14 cellular contexts compared by ENCODE assay signal in genomic region chr10:97943294-97943693, GRCh38.
"Had no signal": no experiment of that assay in that cellular context is flagged by ENCODE, and none has a peak within 500 bp of the region (broad histone marks: within the 10 kb centered on the region; RNA-seq: fewer than 3 reads in every experiment).

No MANE protein-coding gene starts in this region.

- DNase-seq: activated CD4-positive, CD25-positive, alpha-beta regulatory T cell treated with anti-CD3 and anti-CD28 coated beads, Interleukin-2, amount 50 U/mL, for 72 hours; activated naive CD4-positive, alpha-beta T cell; activated naive CD8-positive, alpha-beta T cell treated with anti-CD3 and anti-CD28 coated beads, Interleukin-2, amount 10 ng/mL, durations not matched to agents 7 days and 5 days; anterior cingulate cortex; dermis blood vessel endothelial cell; naive thymus-derived CD4-positive, alpha-beta T cell; stimulated activated CD4-positive, alpha-beta T cell treated with anti-CD3 and anti-CD28 coated beads, Interleukin-12 subunit alpha, Interleukin-12 subunit beta, amount 100 ng/mL, for 4 hours; stimulated activated CD4-positive, alpha-beta T cell treated with anti-CD3 and anti-CD28 coated beads, Interleukin-2, amount 100 ng/mL, for 24 hours; stomach; testis; upper lobe of right lung had no signal

- H3K36me3 ChIP-seq: breast epithelium, stomach, upper lobe of right lung had no signal

- H3K9ac ChIP-seq: parathyroid adenoma had no signal

- H3K4me3 ChIP-seq: breast epithelium, lung, stomach, testis, upper lobe of right lung had no signal

- H3K79me2 ChIP-seq: parathyroid adenoma had no signal

- H3K9me3 ChIP-seq: testis, upper lobe of right lung had no signal

- H3K4me3 Mint-ChIP-seq: activated naive CD8-positive, alpha-beta T cell treated with anti-CD3 and anti-CD28 coated beads, Interleukin-2, amount 10 ng/mL, durations not matched to agents 7 days and 5 days; naive thymus-derived CD4-positive, alpha-beta T cell had no signal

- H3K4me1 ChIP-seq: breast epithelium, parathyroid adenoma, stomach, testis, upper lobe of right lung had no signal

- H3K27me3 ChIP-seq: breast epithelium, testis, upper lobe of right lung had no signal

- H3K27ac Mint-ChIP-seq: activated naive CD8-positive, alpha-beta T cell treated with anti-CD3 and anti-CD28 coated beads, Interleukin-2, amount 10 ng/mL, durations not matched to agents 7 days and 5 days; naive thymus-derived CD4-positive, alpha-beta T cell had no signal

- H3K27ac ChIP-seq: breast epithelium, parathyroid adenoma, stomach, testis, upper lobe of right lung had no signal

- H2AFZ ChIP-seq: parathyroid adenoma had no signal

- ATAC-seq: naive thymus-derived CD4-positive, alpha-beta T cell; upper lobe of right lung had no signal
